ENCODE assay signal across 2 cellular contexts in genomic region chr18:35253655-35254287, GRCh38.
TF ChIP-seq lines count a peak whose summit lies in the region.

No MANE protein-coding gene starts in this region.

TF ChIP-seq in HCT116, 20 proteins besides CTCF, POLR2A, EP300 and RAD21:
- peak; percentile 72 for TF ChIP-seq ZNF274 (IDR thresholded peaks at IDR 0.05; ENCODE audit: low read depth, low read length)
- no peak for TF ChIP-seq YY1 (IDR thresholded peaks at IDR 0.05; ENCODE audit: extremely low read depth, insufficient replicate concordance, low read depth, low read length)
- TF ChIP-seq POLR2AphosphoS5 (IDR thresholded peaks at IDR 0.05; ENCODE audit: low read depth, low read length), result no peak

TF ChIP-seq in H1, 55 proteins besides CTCF, POLR2A, EP300 and RAD21:
- TF ChIP-seq POLR2AphosphoS5 (IDR thresholded peaks at IDR 0.05; ENCODE audit: low read depth, low read length) (no peak), ZNF274 (IDR thresholded peaks at IDR 0.05; ENCODE audit: borderline replicate concordance, extremely low read depth, low read length) (peak; percentile 62; the same call in 1 of the 2 replicates)
